In genomic region chr9:124496075-124496893, GRCh38 we compare ENCODE assay signal across 1 cellular context.
TF ChIP-seq lines count a peak whose summit lies in the region.

No MANE protein-coding gene starts in this region.

TF ChIP-seq in WTC11, 78 proteins besides CTCF, POLR2A, EP300 and RAD21:
- TF ChIP-seq MAX (CRISPR knock-in tag; IDR thresholded peaks at IDR 0.05) (no peak), EMX1 (CRISPR knock-in tag; IDR thresholded peaks at IDR 0.05) (no peak), MXD4 (CRISPR knock-in tag; IDR thresholded peaks at IDR 0.05; ENCODE audit: borderline replicate concordance) (no peak), FOXP4 (CRISPR knock-in tag; IDR thresholded peaks at IDR 0.05) (no peak), PRDM15 (CRISPR knock-in tag; IDR thresholded peaks at IDR 0.05) (no peak), JAZF1 (CRISPR knock-in tag; IDR thresholded peaks at IDR 0.05) (no peak), TEAD4 (CRISPR knock-in tag; IDR thresholded peaks at IDR 0.05) (no peak), ZNF416 (CRISPR knock-in tag; IDR thresholded peaks at IDR 0.05) (no peak), MYBL2 (CRISPR knock-in tag; IDR thresholded peaks at IDR 0.05) (no peak), PRRX2 (CRISPR knock-in tag; IDR thresholded peaks at IDR 0.05) (no peak), KAT7 (CRISPR knock-in tag; IDR thresholded peaks at IDR 0.05; ENCODE audit: borderline replicate concordance) (no peak), ZNF263 (CRISPR knock-in tag; IDR thresholded peaks at IDR 0.05; ENCODE audit: low read depth) (no peak), ZNF121 (CRISPR knock-in tag; IDR thresholded peaks at IDR 0.05) (no peak)
